In genomic region chr1:92951141-92951582, GRCh38 we compare ENCODE assay signal across 8 cellular contexts. TPM values are rescaled to one million over a fixed set of nuclear protein-coding genes. Genes with fewer than 3 reads are reported as not detected.
A peak's percentile ranks its signal among the peaks of the same experiment; 100 is the strongest.
DNase-seq lines count a peak whose midpoint lies in the region; ATAC-seq lines count a peak whose summit lies in the region.

No MANE protein-coding gene starts in this region.

- ATAC-seq in activated CD4-positive, CD25-positive, alpha-beta regulatory T cell treated with anti-CD3 and anti-CD28 coated beads, Interleukin-2, amount 50 U/mL, for 24 hours, result peak; percentile 50 to 64
- ATAC-seq in GM21515 (IDR thresholded peaks at IDR 0.05; ENCODE audit: unreplicated experiment), result peak; percentile 64
- peak; percentile 66 for ATAC-seq in activated naive CD8-positive, alpha-beta T cell treated with anti-CD3 and anti-CD28 coated beads, Interleukin-2, amount 50 U/mL, for 24 hours

- no peak overlapping the region for H2AFZ ChIP-seq in mesenchymal stem cell (ENCODE audit: low read depth, low read length)

- peaks cover 2% of the 10 kb centered on the region for H3K36me3 Mint-ChIP-seq in activated naive CD8-positive, alpha-beta T cell treated with anti-CD3 and anti-CD28 coated beads, Interleukin-2, amount 50 U/mL, for 24 hours (ENCODE audit: low read depth)

- 83% methylated on average over 4 of the region's 4 CpGs for WGBS in HUES64
- 81% methylated on average over 3 of the region's 4 CpGs for WGBS in mesenchymal stem cell

- H3K27ac ChIP-seq in HUES64 (ENCODE audit: low read depth, low read length), result no peak overlapping the region
- H3K27ac ChIP-seq in mesenchymal stem cell (ENCODE audit: low read length, poor library complexity, severe bottlenecking), result no peak overlapping the region

- no peak overlapping the region for H3K4me3 ChIP-seq in HUES64 (ENCODE audit: low read length)
- H3K4me3 ChIP-seq in mesenchymal stem cell (ENCODE audit: insufficient read depth in 1 of 2, low read depth in 1 of 2, low read length in 2 of 2), result peak overlapping the region in 1 of 2 experiments; percentile 50

- no peaks in the 10 kb centered on the region for H3K9me3 ChIP-seq in HUES64 (ENCODE audit: insufficient read depth, low read depth, low read length)
- H3K9me3 ChIP-seq in mesenchymal stem cell (ENCODE audit: control insufficient read depth, low read length), result no peaks in the 10 kb centered on the region

- H3K14ac ChIP-seq in mesenchymal stem cell (ENCODE audit: low read length in 2 of 2), result no peak overlapping the region

- H2BK120ac ChIP-seq in mesenchymal stem cell (ENCODE audit: low read depth, low read length), result no peak overlapping the region

- H3K9me3 Mint-ChIP-seq in activated naive CD8-positive, alpha-beta T cell treated with anti-CD3 and anti-CD28 coated beads, Interleukin-2, amount 50 U/mL, for 24 hours, result no peaks in the 10 kb centered on the region

- no peak overlapping the region for H2BK12ac ChIP-seq in mesenchymal stem cell (ENCODE audit: low read length in 2 of 2)

- H3K4me1 ChIP-seq in HUES64 (ENCODE audit: insufficient read depth, low read length), result peaks cover 26% of the 10 kb centered on the region
- H3K4me1 ChIP-seq in mesenchymal stem cell (ENCODE audit: control insufficient read depth, insufficient read depth, low read depth, low read length), result no peaks in the 10 kb centered on the region

- H3K79me1 ChIP-seq in mesenchymal stem cell (replicated peaks; ENCODE audit: low read length, poor library complexity, severe bottlenecking), result peaks cover 1% of the 10 kb centered on the region

- H3K4me3 Mint-ChIP-seq in activated naive CD8-positive, alpha-beta T cell treated with anti-CD3 and anti-CD28 coated beads, Interleukin-2, amount 50 U/mL, for 24 hours, result no peak overlapping the region

- H2AK5ac ChIP-seq in mesenchymal stem cell (ENCODE audit: low read length, severe bottlenecking), result no peak overlapping the region

- no peaks in the 10 kb centered on the region for H3K27me3 Mint-ChIP-seq in activated naive CD8-positive, alpha-beta T cell treated with anti-CD3 and anti-CD28 coated beads, Interleukin-2, amount 50 U/mL, for 24 hours

- no peak overlapping the region for H4K91ac ChIP-seq in mesenchymal stem cell (ENCODE audit: low read length)

- H3K9ac ChIP-seq in HUES64 (ENCODE audit: low read depth, low read length), result peak overlapping the region; percentile 29; the same call in 1 of the 2 replicates
- H3K9ac ChIP-seq in mesenchymal stem cell (ENCODE audit: low read length), result peak overlapping the region; percentile 58

- H3K4me1 Mint-ChIP-seq in activated naive CD8-positive, alpha-beta T cell treated with anti-CD3 and anti-CD28 coated beads, Interleukin-2, amount 50 U/mL, for 24 hours, result peaks cover 28% of the 10 kb centered on the region

- no peak overlapping the region for H3K27ac Mint-ChIP-seq in activated naive CD8-positive, alpha-beta T cell treated with anti-CD3 and anti-CD28 coated beads, Interleukin-2, amount 50 U/mL, for 24 hours

- no peak overlapping the region for H2BK5ac ChIP-seq in mesenchymal stem cell (ENCODE audit: low read depth, low read length, poor library complexity, severe bottlenecking)

- no peaks in the 10 kb centered on the region for H3K36me3 ChIP-seq in HUES64 (ENCODE audit: insufficient read depth, low read length)
- no peaks in the 10 kb centered on the region for H3K36me3 ChIP-seq in mesenchymal stem cell (ENCODE audit: control insufficient read depth in 1 of 2, insufficient read depth in 2 of 2, low read depth in 1 of 2, low read length in 2 of 2)

- no peak overlapping the region for H3K4me2 ChIP-seq in mesenchymal stem cell (ENCODE audit: low read length, poor library complexity, severe bottlenecking)

- peak overlapping the region in 1 of 2 experiments; percentile 52 for H3K18ac ChIP-seq in mesenchymal stem cell (ENCODE audit: low read depth in 1 of 2, low read length in 2 of 2)

- peak overlapping the region; percentile 66 for H4K8ac ChIP-seq in mesenchymal stem cell (ENCODE audit: low read length)

- H3K27me3 ChIP-seq in HUES64 (ENCODE audit: insufficient read depth, low read length), result no peaks in the 10 kb centered on the region
- no peaks in the 10 kb centered on the region for H3K27me3 ChIP-seq in mesenchymal stem cell (ENCODE audit: control insufficient read depth in 1 of 2, insufficient read depth in 1 of 2, low read length in 2 of 2)

- peak overlapping the region in 1 of 2 experiments; percentile 6 for H3K4ac ChIP-seq in mesenchymal stem cell (ENCODE audit: low read depth in 1 of 2, low read length in 2 of 2)

- no peak overlapping the region for H2BK15ac ChIP-seq in mesenchymal stem cell (ENCODE audit: low read depth, poor library complexity, severe bottlenecking)

- intact Hi-C loops in posterior vena cava (cut with DNase I), result no loop called here

- no peak overlapping the region for H3K23ac ChIP-seq in mesenchymal stem cell (ENCODE audit: low read length in 2 of 2)

- DNase-seq in activated CD4-positive, CD25-positive, alpha-beta regulatory T cell (lab: John Stamatoyannopoulos, UW), result no peak
- no peak for DNase-seq in activated naive CD8-positive, alpha-beta T cell treated with anti-CD3 and anti-CD28 coated beads, Interleukin-2, amount 50 U/mL, for 24 hours
- peak; percentile 76 for DNase-seq in mesenchymal stem cell
- DNase-seq in posterior vena cava (ENCODE audit: low spot score), result no peak
- no peak for DNase-seq in NCI-H1436 (lab: John Stamatoyannopoulos, UW)

RNA-seq across cellular contexts. Expression of gene DIPK1A, which starts 10.1 kb away (rescaled TPM):
- polyA plus RNA-seq in HUES64 (2013, experiment 1 of 2), result 2.8 TPM
- polyA plus RNA-seq in HUES64 (2013, experiment 2 of 2), result 4.7 TPM
- 10.2 TPM for polyA plus RNA-seq in mesenchymal stem cell (2013, experiment 1 of 2)
- polyA plus RNA-seq in mesenchymal stem cell (2013, experiment 2 of 2), result 10.1 TPM
- 10 to 100 TPM; 18.6 to 25.9 TPM for total RNA-seq in posterior vena cava
